ENCODE assay signal across 1 cellular context in the genomic region with DNA sequence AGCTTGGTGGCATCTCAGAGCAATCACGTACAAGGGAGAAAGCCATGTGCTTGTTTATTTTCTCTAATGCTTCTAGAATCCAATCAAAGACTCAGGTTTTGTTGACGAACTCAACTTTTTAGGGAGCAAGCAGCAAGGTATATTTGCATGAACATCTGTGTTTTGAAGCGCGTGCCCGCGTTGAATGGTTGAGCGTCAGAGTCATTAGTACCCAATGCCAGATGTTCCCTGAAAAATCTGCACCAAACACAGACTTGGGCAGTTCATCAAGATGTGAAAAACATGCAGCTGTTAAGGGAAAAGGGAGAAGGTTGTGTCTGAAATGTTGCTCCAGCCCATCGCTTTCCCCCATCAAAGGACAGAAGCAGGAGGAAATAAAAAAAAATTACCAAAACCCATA.
TF ChIP-seq lines count a peak whose summit lies in the region.

No MANE protein-coding gene starts in this region.

TF ChIP-seq in GM23338, 12 proteins besides CTCF, POLR2A, EP300 and RAD21 (continued from another document):
- TF ChIP-seq, protein P1, sequence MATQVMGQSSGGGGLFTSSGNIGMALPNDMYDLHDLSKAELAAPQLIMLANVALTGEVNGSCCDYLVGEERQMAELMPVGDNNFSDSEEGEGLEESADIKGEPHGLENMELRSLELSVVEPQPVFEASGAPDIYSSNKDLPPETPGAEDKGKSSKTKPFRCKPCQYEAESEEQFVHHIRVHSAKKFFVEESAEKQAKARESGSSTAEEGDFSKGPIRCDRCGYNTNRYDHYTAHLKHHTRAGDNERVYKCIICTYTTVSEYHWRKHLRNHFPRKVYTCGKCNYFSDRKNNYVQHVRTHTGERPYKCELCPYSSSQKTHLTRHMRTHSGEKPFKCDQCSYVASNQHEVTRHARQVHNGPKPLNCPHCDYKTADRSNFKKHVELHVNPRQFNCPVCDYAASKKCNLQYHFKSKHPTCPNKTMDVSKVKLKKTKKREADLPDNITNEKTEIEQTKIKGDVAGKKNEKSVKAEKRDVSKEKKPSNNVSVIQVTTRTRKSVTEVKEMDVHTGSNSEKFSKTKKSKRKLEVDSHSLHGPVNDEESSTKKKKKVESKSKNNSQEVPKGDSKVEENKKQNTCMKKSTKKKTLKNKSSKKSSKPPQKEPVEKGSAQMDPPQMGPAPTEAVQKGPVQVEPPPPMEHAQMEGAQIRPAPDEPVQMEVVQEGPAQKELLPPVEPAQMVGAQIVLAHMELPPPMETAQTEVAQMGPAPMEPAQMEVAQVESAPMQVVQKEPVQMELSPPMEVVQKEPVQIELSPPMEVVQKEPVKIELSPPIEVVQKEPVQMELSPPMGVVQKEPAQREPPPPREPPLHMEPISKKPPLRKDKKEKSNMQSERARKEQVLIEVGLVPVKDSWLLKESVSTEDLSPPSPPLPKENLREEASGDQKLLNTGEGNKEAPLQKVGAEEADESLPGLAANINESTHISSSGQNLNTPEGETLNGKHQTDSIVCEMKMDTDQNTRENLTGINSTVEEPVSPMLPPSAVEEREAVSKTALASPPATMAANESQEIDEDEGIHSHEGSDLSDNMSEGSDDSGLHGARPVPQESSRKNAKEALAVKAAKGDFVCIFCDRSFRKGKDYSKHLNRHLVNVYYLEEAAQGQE (IDR thresholded peaks at IDR 0.05; ENCODE audit: unreplicated experiment), result no peak
- no peak for TF ChIP-seq ETS1 (IDR thresholded peaks at IDR 0.05)
- no peak for TF ChIP-seq NANOG (IDR thresholded peaks at IDR 0.05; ENCODE audit: borderline replicate concordance)
- TF ChIP-seq CREB1 (CRISPR knock-in tag; IDR thresholded peaks at IDR 0.05; ENCODE audit: low read depth), result no peak
- no peak for TF ChIP-seq EZH2phosphoT487 (IDR thresholded peaks at IDR 0.05; ENCODE audit: unreplicated experiment)
- no peak for TF ChIP-seq ZNF462 (CRISPR knock-in tag; IDR thresholded peaks at IDR 0.05)
- no peak for TF ChIP-seq EZH2 (IDR thresholded peaks at IDR 0.05; ENCODE audit: low read depth, unreplicated experiment)
- TF ChIP-seq STAT1 (IDR thresholded peaks at IDR 0.05; ENCODE audit: unreplicated experiment), result no peak
